ENCODE assay signal across 32 cellular contexts in genomic region chr1:100731309-100731708, GRCh38. TPM values are rescaled to one million over a fixed set of nuclear protein-coding genes. Genes with fewer than 3 reads are reported as not detected.
"Had no signal": no experiment of that assay in that cellular context is flagged by ENCODE, and none has a peak within 500 bp of the region (broad histone marks: within the 10 kb centered on the region; RNA-seq: fewer than 3 reads in every experiment).

No MANE protein-coding gene starts in this region.

- H3K4me3 ChIP-seq: colonic mucosa, esophagus squamous epithelium, gastroesophageal sphincter, heart right ventricle, hepatocyte had no signal

- H3K27ac ChIP-seq: brain microvascular endothelial cell, colonic mucosa, epithelial cell of prostate, esophagus squamous epithelium, gastroesophageal sphincter, heart right ventricle, hepatocyte, WERI-Rb-1 had no signal

- H3K36me3 ChIP-seq: brain microvascular endothelial cell, colonic mucosa, esophagus squamous epithelium, WERI-Rb-1 had no signal

- H3K4me1 ChIP-seq: colonic mucosa had no signal

- ATAC-seq: activated CD4-positive, CD25-positive, alpha-beta regulatory T cell treated with anti-CD3 and anti-CD28 coated beads, Interleukin-2, amount 50 U/mL, for 24 hours; activated T-cell treated with anti-CD3 and anti-CD28 coated beads, Interleukin-2, amount 50 U/mL, for 4 hours; gastroesophageal sphincter; heart right ventricle had no signal

- DNase-seq: activated B cell treated with CpG ODN at 0.5 μM for 24 hours; activated CD4-positive, alpha-beta T cell treated with anti-CD3 and anti-CD28 coated beads for 48 hours; activated CD4-positive, alpha-beta T cell treated with anti-CD3 and anti-CD28 coated beads, Interleukin-2, amount 50 U/mL, for 1 hour; activated CD4-positive, alpha-beta T cell treated with anti-CD3 and anti-CD28 coated beads, Interleukin-2, amount 50 U/mL, for 48 hours; activated CD8-positive, alpha-beta memory T cell treated with anti-CD3 and anti-CD28 coated beads for 24 hours; activated CD8-positive, alpha-beta T cell treated with anti-CD3 and anti-CD28 coated beads for 36 hours; activated effector memory CD4-positive, alpha-beta T cell treated with Interleukin-2 at 50 U/mL for 16 hours; activated gamma-delta T cell treated with Interleukin-2 at 50 U/mL for 16 hours; activated naive CD4-positive, alpha-beta T cell treated with anti-CD3 and anti-CD28 coated beads, Interleukin-2, amount 50 U/mL, for 16 hours; activated naive CD4-positive, alpha-beta T cell treated with Interleukin-2 at 50 U/mL for 16 hours; activated T-cell treated with anti-CD3 and anti-CD28 coated beads, Interleukin-2, amount 50 U/mL, for 4 hours; amniotic stem cell; anterior cingulate cortex; brain microvascular endothelial cell; central memory CD4-positive, alpha-beta T cell; cerebellar nuclear complex; colonic mucosa; effector CD8-positive, alpha-beta T cell; esophagus squamous epithelium; foreskin melanocyte; heart right ventricle; T1000; WERI-Rb-1 had no signal

- H3K27me3 ChIP-seq: brain microvascular endothelial cell, colonic mucosa, esophagus squamous epithelium, gastroesophageal sphincter, heart right ventricle, hepatocyte had no signal

- H3K9me3 ChIP-seq: colonic mucosa, esophagus squamous epithelium, gastroesophageal sphincter, heart right ventricle had no signal

- FAIRE-seq: astrocyte, bronchial epithelial cell, endometrium, endothelial cell of umbilical vein had no signal

RNA-seq across cellular contexts. Expression of gene VCAM1, which starts 11.8 kb away (rescaled TPM):
- total RNA-seq: activated B cell treated with CpG ODN at 0.5 μM for 24 hours; activated T-helper 17 cell treated with anti-CD3 and anti-CD28 coated beads, Interleukin-2, amount 50 U/mL, for 72 hours had no signal
